Comparison of ENCODE assay signal across 9 cellular contexts in the genomic region with DNA sequence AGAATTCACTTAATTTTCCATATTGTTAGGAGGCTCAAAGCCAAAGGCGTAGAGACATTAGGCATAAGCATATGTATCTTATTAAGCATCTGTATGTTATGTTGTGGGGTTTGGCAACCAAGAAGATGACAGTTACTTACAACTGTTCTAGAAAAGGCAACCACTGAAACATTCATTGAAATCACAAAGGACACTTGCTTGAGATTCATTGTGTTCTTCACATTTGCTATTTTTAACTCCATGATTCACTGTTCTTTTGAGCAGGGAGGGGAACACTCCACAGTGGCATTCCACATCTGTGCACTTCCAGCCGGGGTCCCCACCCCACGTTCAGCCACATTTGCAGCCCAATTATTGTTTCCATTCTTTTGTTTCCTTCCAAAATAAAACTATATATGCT.
DNase-seq lines count a peak whose midpoint lies in the region; ATAC-seq and TF ChIP-seq lines count a peak whose summit lies in the region.
"Had no signal": no experiment of that assay in that cellular context is flagged by ENCODE, and none has a peak within 500 bp of the region (broad histone marks: within the 10 kb centered on the region; RNA-seq: fewer than 3 reads in every experiment).

No MANE protein-coding gene starts in this region.

- H3K4me3 Mint-ChIP-seq in CD4-positive, CD25-positive, alpha-beta regulatory T cell = no peak overlapping the region
- H3K4me3 Mint-ChIP-seq in HFFc6 = peak overlapping the region; percentile 31; the same call in 1 of the 2 replicates
- no peak overlapping the region for H3K4me3 Mint-ChIP-seq in activated CD4-positive, alpha-beta memory T cell treated with anti-CD3 and anti-CD28 coated beads for 36 hours

- TF ChIP-seq CTCF in HFFc6 (IDR thresholded peaks at IDR 0.05) = no peak
- TF ChIP-seq CTCF in heart left ventricle (IDR thresholded peaks at IDR 0.05) = no peak
- TF ChIP-seq CTCF in lower leg skin (IDR thresholded peaks at IDR 0.05) = no peak

- POLR2A ChIA-PET in activated CD4-positive, alpha-beta memory T cell treated with anti-CD3 and anti-CD28 coated beads for 36 hours (lab: Charles Lee) = interaction anchor here (0.9 to 1.4 kb wide), 3 partner anchors 261 to 370 kb away, joined by 3 to 6 read pairs (median 4); partner anchors contain the start of gene TXN

- no peak overlapping the region for H3K4me3 ChIP-seq in CD4-positive, CD25-positive, alpha-beta regulatory T cell (ENCODE audit: low read depth, low read length)
- no peak overlapping the region for H3K4me3 ChIP-seq in heart left ventricle
- H3K4me3 ChIP-seq in lower leg skin (ENCODE audit: low read depth, poor library complexity, severe bottlenecking) = no peak overlapping the region

- peaks cover 14 to 36% (median 24%) of the 10 kb centered on the region in 4 donors for H3K4me1 Mint-ChIP-seq in CD4-positive, CD25-positive, alpha-beta regulatory T cell
- H3K4me1 Mint-ChIP-seq in HFFc6 (ENCODE audit: low read depth) = peaks cover 32% of the 10 kb centered on the region
- H3K4me1 Mint-ChIP-seq in activated CD4-positive, alpha-beta memory T cell treated with anti-CD3 and anti-CD28 coated beads for 36 hours (ENCODE audit: low read depth) = peaks cover 50% of the 10 kb centered on the region

- no peak overlapping the region for H3K27ac ChIP-seq in CD4-positive, CD25-positive, alpha-beta regulatory T cell (ENCODE audit: insufficient read depth, low read length, poor library complexity, severe bottlenecking)
- H3K27ac ChIP-seq in heart left ventricle = peak overlapping the region; percentile 35 to 87 (median 75)

- H3K36me3 Mint-ChIP-seq in CD4-positive, CD25-positive, alpha-beta regulatory T cell = no peaks in the 10 kb centered on the region
- H3K36me3 Mint-ChIP-seq in HFFc6 (ENCODE audit: low read depth) = peaks cover 13% of the 10 kb centered on the region
- H3K36me3 Mint-ChIP-seq in activated CD4-positive, alpha-beta memory T cell treated with anti-CD3 and anti-CD28 coated beads for 36 hours = no peaks in the 10 kb centered on the region

- no peak for ATAC-seq in CD4-positive, CD25-positive, alpha-beta regulatory T cell (ENCODE audit: low read depth in 2 of 2)
- ATAC-seq in heart left ventricle = peak; percentile 77 to 88 (median 86)
- ATAC-seq in left lobe of liver = no peak
- no peak for ATAC-seq in GM18868 (IDR thresholded peaks at IDR 0.05; ENCODE audit: unreplicated experiment)
- no peak for ATAC-seq in GM18519 (IDR thresholded peaks at IDR 0.05; ENCODE audit: low FRiP score, unreplicated experiment)

- H3K27ac Mint-ChIP-seq in CD4-positive, CD25-positive, alpha-beta regulatory T cell = peak overlapping the region; percentile 26 to 63 (median 57)
- peak overlapping the region; percentile 73 for H3K27ac Mint-ChIP-seq in HFFc6
- H3K27ac Mint-ChIP-seq in activated CD4-positive, alpha-beta memory T cell treated with anti-CD3 and anti-CD28 coated beads for 36 hours = peak overlapping the region; percentile 84

- H3K9me3 ChIP-seq in CD4-positive, CD25-positive, alpha-beta regulatory T cell (ENCODE audit: control insufficient read depth in 2 of 2, low read length in 2 of 2) = no peaks in the 10 kb centered on the region
- H3K9me3 ChIP-seq in heart left ventricle = no peaks in the 10 kb centered on the region

- CTCF ChIA-PET in activated CD4-positive, alpha-beta memory T cell treated with anti-CD3 and anti-CD28 coated beads for 36 hours (lab: Charles Lee) = interaction anchor here (0.7 to 2.2 kb wide), 8 partner anchors 11 to 312 kb away, joined by 3 to 11 read pairs (median 3); no protein-coding TSS in a partner anchor

- no peak for TF ChIP-seq POLR2A in heart left ventricle (IDR thresholded peaks at IDR 0.05)
- no peak for TF ChIP-seq POLR2A in lower leg skin (IDR thresholded peaks at IDR 0.05)

- H3K9me3 Mint-ChIP-seq in CD4-positive, CD25-positive, alpha-beta regulatory T cell = no peaks in the 10 kb centered on the region
- H3K9me3 Mint-ChIP-seq in HFFc6 = no peaks in the 10 kb centered on the region
- no peaks in the 10 kb centered on the region for H3K9me3 Mint-ChIP-seq in activated CD4-positive, alpha-beta memory T cell treated with anti-CD3 and anti-CD28 coated beads for 36 hours

- no peaks in the 10 kb centered on the region for H3K36me3 ChIP-seq in CD4-positive, CD25-positive, alpha-beta regulatory T cell (ENCODE audit: control insufficient read depth, insufficient read depth, low read length)
- peaks cover 0 to 7% (median 0%) of the 10 kb centered on the region in 9 donors for H3K36me3 ChIP-seq in heart left ventricle

- no peaks in the 10 kb centered on the region for H3K27me3 ChIP-seq in CD4-positive, CD25-positive, alpha-beta regulatory T cell (ENCODE audit: control insufficient read depth, insufficient read depth, low read length)
- H3K27me3 ChIP-seq in heart left ventricle = no peaks in the 10 kb centered on the region

- DNase-seq in CD4-positive, CD25-positive, alpha-beta regulatory T cell = no peak
- peak; percentile 69 for DNase-seq in HFFc6
- no peak for DNase-seq in activated CD4-positive, alpha-beta memory T cell treated with anti-CD3 and anti-CD28 coated beads for 36 hours
- DNase-seq in heart left ventricle = peak in 2 of 5 donors; percentile 36 to 54
- no peak for DNase-seq in left lobe of liver (ENCODE audit: low spot score)
- DNase-seq in lower leg skin (ENCODE audit: low spot score in 2 of 2) = no peak
- DNase-seq: DMS53 had no signal

- H3K27me3 Mint-ChIP-seq in CD4-positive, CD25-positive, alpha-beta regulatory T cell = no peaks in the 10 kb centered on the region
- H3K27me3 Mint-ChIP-seq in HFFc6 (ENCODE audit: insufficient read depth) = no peaks in the 10 kb centered on the region; the same call in 1 of the 2 replicates
- H3K27me3 Mint-ChIP-seq in activated CD4-positive, alpha-beta memory T cell treated with anti-CD3 and anti-CD28 coated beads for 36 hours = peaks cover 1% of the 10 kb centered on the region

- H3K4me1 ChIP-seq in CD4-positive, CD25-positive, alpha-beta regulatory T cell (ENCODE audit: control insufficient read depth, insufficient read depth, low read length, poor library complexity, severe bottlenecking) = peaks cover 17% of the 10 kb centered on the region
- H3K4me1 ChIP-seq in heart left ventricle = peaks cover 2 to 61% (median 38%) of the 10 kb centered on the region in 12 donors

- intact Hi-C loops in activated CD4-positive, alpha-beta memory T cell treated with anti-CD3 and anti-CD28 coated beads for 36 hours (cut with micrococcal nuclease) = loop anchor here (2.0 to 10.0 kb wide), 5 partner anchors 48 to 772 kb away; partner anchors contain the start of genes TMEM245 and TXN
- intact Hi-C loops in heart left ventricle (cut with DNase I) (loop anchor here in 9 of 10 donors (2.0 to 10.0 kb wide), 10 partner anchors 20 to 312 kb away; partner anchors contain the start of gene PALM2AKAP2 (in 1 of the 9)), lower leg skin (cut with DNase I; ENCODE audit: low total_unique reads) (no loop called here)

- 32 to 41% (median 34%) methylated on average over 3 of the region's 3 CpGs for WGBS in heart left ventricle, 4 donors
- 53 to 59% methylated on average over 3 of the region's 3 CpGs for WGBS in lower leg skin, 2 donors

Comparison
In these comparisons a context has a peak if more than half of its experiments do, and no peak if none do; other contexts are left out.
1. ATAC-seq: peak in heart left ventricle (4 of 4); none in CD4-positive, CD25-positive, alpha-beta regulatory T cell (0 of 2), left lobe of liver (single experiment), GM18868 (single experiment) and GM18519 (single experiment).
2. Peak in every context shown above with its lines, with median percentiles within 50 percentile points of each other: H3K27ac Mint-ChIP-seq.